In the genomic region with DNA sequence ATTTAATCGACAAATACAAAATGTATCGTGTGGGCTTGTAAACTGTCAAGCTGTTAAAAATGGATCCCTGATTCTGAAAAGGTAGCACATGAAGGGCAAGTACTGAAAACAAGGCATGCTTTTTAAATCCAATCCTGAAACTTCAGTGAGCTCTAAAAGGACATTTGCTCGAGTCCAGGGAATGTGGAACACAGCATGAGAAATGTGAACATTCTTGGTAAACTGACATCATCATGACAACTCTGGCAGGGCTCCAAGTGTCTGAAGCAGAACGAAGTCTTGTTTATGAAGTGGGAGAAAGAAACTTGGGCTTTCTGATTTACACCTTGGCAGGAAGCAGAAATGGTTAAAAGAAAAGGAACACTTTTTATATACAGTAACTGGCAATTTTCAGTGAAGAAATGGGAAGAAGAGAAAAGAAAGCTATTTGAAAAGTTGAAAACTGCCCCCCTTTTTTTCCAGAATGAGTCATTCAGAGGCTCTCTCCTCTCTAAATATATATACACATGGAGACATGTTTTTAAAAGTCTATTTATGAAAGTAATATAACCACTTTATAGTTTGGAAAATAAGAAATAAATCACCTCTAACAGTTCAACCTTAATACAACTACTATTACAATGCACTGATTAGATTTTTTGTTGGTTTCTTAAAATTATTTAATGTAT, we compare ENCODE assay signal across 9 cellular contexts.
DNase-seq lines count a peak whose midpoint lies in the region; ATAC-seq lines count a peak whose summit lies in the region.
"Had no signal": no experiment of that assay in that cellular context is flagged by ENCODE, and none has a peak within 500 bp of the region (broad histone marks: within the 10 kb centered on the region; RNA-seq: fewer than 3 reads in every experiment).

No MANE protein-coding gene starts in this region.

- intact Hi-C loops in activated CD4-positive, alpha-beta T cell treated with anti-CD3 and anti-CD28 coated beads for 36 hours (cut with DNase I, micrococcal nuclease) = no loop called here
- intact Hi-C loops in posterior vena cava (cut with DNase I) = no loop called here

- DNase-seq in C1 segment of cervical spinal cord (lab: John Stamatoyannopoulos, UW) (peak in 8 of 14 donors; percentile 6 to 56 (median 20)), NT2/D1 (ENCODE audit: low read depth, low spot score) (peak; percentile 13), fibroblast of gingiva (ENCODE audit: low read depth) (peak; percentile 91), non-pigmented ciliary epithelial cell (ENCODE audit: low read depth) (peak; percentile 97), activated gamma-delta T cell treated with Interleukin-2 at 50 U/mL for 16 hours (no peak), posterior vena cava (ENCODE audit: low spot score) (no peak), OCI-M2 (lab: John Stamatoyannopoulos, UW; ENCODE audit: unreplicated experiment) (no peak)
- no peak for DNase-seq in activated CD4-positive, alpha-beta T cell treated with anti-CD3 and anti-CD28 coated beads for 36 hours

- no peak overlapping the region for H3K9ac ChIP-seq in NT2/D1 (ENCODE audit: insufficient read length, low read depth)

- H3K4me3 ChIP-seq in NT2/D1 (ENCODE audit: insufficient read length, low read depth) = no peak overlapping the region

- no peaks in the 10 kb centered on the region for H3K4me1 Mint-ChIP-seq in activated CD4-positive, alpha-beta T cell treated with anti-CD3 and anti-CD28 coated beads for 36 hours
- H3K4me1 Mint-ChIP-seq: central memory CD8-positive, alpha-beta T cell had no signal

- no peaks in the 10 kb centered on the region for H3K4me1 ChIP-seq in NT2/D1 (ENCODE audit: insufficient read depth, insufficient read length)

- H3K9me3 ChIP-seq in NT2/D1 (ENCODE audit: insufficient read depth, low read length) = no peaks in the 10 kb centered on the region

- peaks cover 2% of the 10 kb centered on the region for H3K27me3 Mint-ChIP-seq in activated CD4-positive, alpha-beta T cell treated with anti-CD3 and anti-CD28 coated beads for 36 hours

- no peaks in the 10 kb centered on the region for H3K27me3 ChIP-seq in NT2/D1 (ENCODE audit: insufficient read depth, insufficient read length)

- no peak overlapping the region for H3K27ac Mint-ChIP-seq in activated CD4-positive, alpha-beta T cell treated with anti-CD3 and anti-CD28 coated beads for 36 hours

- CTCF ChIA-PET in activated CD4-positive, alpha-beta T cell treated with anti-CD3 and anti-CD28 coated beads for 36 hours (lab: Charles Lee) = no interaction called here

- H3K9me3 Mint-ChIP-seq in activated CD4-positive, alpha-beta T cell treated with anti-CD3 and anti-CD28 coated beads for 36 hours (ENCODE audit: low read depth) = no peaks in the 10 kb centered on the region
- H3K9me3 Mint-ChIP-seq: central memory CD8-positive, alpha-beta T cell had no signal

- no peak overlapping the region for H3K4me3 Mint-ChIP-seq in activated CD4-positive, alpha-beta T cell treated with anti-CD3 and anti-CD28 coated beads for 36 hours
- H3K4me3 Mint-ChIP-seq: central memory CD8-positive, alpha-beta T cell had no signal

- no peak for ATAC-seq in activated CD4-positive, alpha-beta T cell treated with anti-CD3 and anti-CD28 coated beads for 36 hours

- H3K36me3 ChIP-seq in NT2/D1 (ENCODE audit: insufficient read depth, insufficient read length, low read length) = no peaks in the 10 kb centered on the region

- POLR2A ChIA-PET in activated CD4-positive, alpha-beta T cell treated with anti-CD3 and anti-CD28 coated beads for 36 hours (lab: Charles Lee) = no interaction called here

- H3K36me3 Mint-ChIP-seq in activated CD4-positive, alpha-beta T cell treated with anti-CD3 and anti-CD28 coated beads for 36 hours (ENCODE audit: low read depth) = no peaks in the 10 kb centered on the region

Comparison
In these comparisons a context has a peak if more than half of its experiments do, and no peak if none do; other contexts are left out.
1. DNase-seq: peak in C1 segment of cervical spinal cord (8 of 14), NT2/D1 (single experiment), fibroblast of gingiva (single experiment) and non-pigmented ciliary epithelial cell (single experiment); none in activated gamma-delta T cell treated with Interleukin-2 at 50 U/mL for 16 hours (single experiment), activated CD4-positive, alpha-beta T cell treated with anti-CD3 and anti-CD28 coated beads for 36 hours (single experiment), posterior vena cava (single experiment) and OCI-M2 (single experiment).